Comparison of ENCODE assay signal across 8 cellular contexts in the genomic region with DNA sequence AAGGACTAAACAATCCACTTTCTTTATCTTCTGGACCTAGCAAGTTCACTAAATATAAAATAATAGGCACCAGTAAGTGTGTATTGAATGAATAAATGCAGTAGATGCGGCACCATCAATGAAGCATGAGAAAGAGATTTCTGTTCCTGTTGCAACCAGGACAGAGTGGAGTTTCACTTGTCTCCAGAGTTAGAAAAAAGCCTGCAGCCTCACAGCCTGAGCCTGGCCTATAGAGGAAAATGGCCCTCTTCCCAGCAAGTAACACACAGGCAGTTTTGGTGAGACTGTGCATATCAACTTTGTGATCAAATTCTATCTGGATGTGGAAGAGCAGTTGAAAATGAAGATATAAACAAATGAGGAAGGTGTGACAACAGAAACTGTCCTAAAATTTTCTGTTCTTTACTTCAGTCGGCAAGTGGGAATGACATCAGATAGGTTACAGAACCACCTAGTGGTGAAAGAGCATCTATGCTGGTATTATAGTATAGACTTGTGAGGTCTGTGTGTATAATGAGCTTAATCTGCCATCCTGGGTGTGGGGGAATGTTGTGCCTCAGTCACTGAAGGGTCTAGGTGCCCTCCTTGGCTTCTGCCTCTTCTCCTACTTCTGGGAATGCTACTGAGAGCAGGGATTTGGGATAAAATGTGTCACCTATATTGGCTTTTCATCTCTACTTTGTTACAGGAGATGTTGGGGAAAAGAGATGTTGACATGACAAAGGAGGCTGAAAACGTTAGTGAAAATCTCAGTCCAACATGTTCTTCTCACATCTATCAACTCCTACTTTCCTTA. TPM values are rescaled to one million over a fixed set of nuclear protein-coding genes. Genes with fewer than 3 reads are reported as not detected.
DNase-seq lines count a peak whose midpoint lies in the region; ATAC-seq and TF ChIP-seq lines count a peak whose summit lies in the region.

No MANE protein-coding gene starts in this region.

- H3K36me3 Mint-ChIP-seq in CD14-positive monocyte (no peaks in the 10 kb centered on the region), activated B cell treated with CpG ODN at 0.5 μM for 24 hours (ENCODE audit: low read depth) (no peaks in the 10 kb centered on the region)

- intact Hi-C loops in CD14-positive monocyte (cut with micrococcal nuclease) (no loop called here), activated B cell treated with CpG ODN at 0.5 μM for 24 hours (cut with micrococcal nuclease) (loop anchor here (1.0 kb wide), 3 partner anchors 50 to 1220 kb away; no protein-coding TSS in a partner anchor), left cardiac atrium (cut with DNase I) (no loop called here), spleen (cut with DNase I; ENCODE audit: low total_unique reads) (no loop called here)

- no peak overlapping the region for H3K27ac ChIP-seq in spleen

- peak; percentile 60 for TF ChIP-seq CTCF in CD14-positive monocyte (IDR thresholded peaks at IDR 0.05)
- no peak for TF ChIP-seq CTCF in activated B cell treated with CpG ODN at 0.5 μM for 24 hours (IDR thresholded peaks at IDR 0.05)
- peak in 10 of 11 experiments; percentile 15 to 67 (median 46) for TF ChIP-seq CTCF in spleen (IDR thresholded peaks at IDR 0.05 in 8 of 11, conservative IDR thresholded peaks at IDR 0.05 in 3 of 11)

- POLR2A ChIA-PET in activated B cell treated with CpG ODN at 0.5 μM for 24 hours (lab: Charles Lee): interaction anchor here (0.7 to 1.5 kb wide), 2 partner anchors 28 to 738 kb away, joined by 3 read pairs; a partner anchor contains a TSS

- CTCF ChIA-PET in activated B cell treated with CpG ODN at 0.5 μM for 24 hours (lab: Charles Lee): interaction anchor here (0.8 to 1.8 kb wide), 5 partner anchors 10 to 1220 kb away, joined by 3 to 5 read pairs (median 4); a partner anchor contains a TSS

- H3K9me3 Mint-ChIP-seq in CD14-positive monocyte: no peaks in the 10 kb centered on the region
- no peaks in the 10 kb centered on the region for H3K9me3 Mint-ChIP-seq in activated B cell treated with CpG ODN at 0.5 μM for 24 hours

- ATAC-seq in GM18858 (IDR thresholded peaks at IDR 0.05; ENCODE audit: unreplicated experiment) (peak; percentile 98), HG02938 (IDR thresholded peaks at IDR 0.05; ENCODE audit: unreplicated experiment) (peak; percentile 95), activated B cell treated with CpG ODN at 0.5 μM for 24 hours (ENCODE audit: low read depth) (peak; percentile 90), left cardiac atrium (peak; percentile 54 to 79)

- 27 to 33% (median 29%) methylated on average over 3 of the region's 3 CpGs for WGBS in spleen, 5 donors

- H3K4me1 ChIP-seq in spleen: peaks cover 0 to 13% (median 7%) of the 10 kb centered on the region in 6 donors

- H3K4me3 Mint-ChIP-seq in CD14-positive monocyte: peak overlapping the region in 1 of 2 donors; percentile 40
- no peak overlapping the region for H3K4me3 Mint-ChIP-seq in activated B cell treated with CpG ODN at 0.5 μM for 24 hours

- H3K4me1 Mint-ChIP-seq in CD14-positive monocyte: peaks cover 9% of the 10 kb centered on the region
- peaks cover 17% of the 10 kb centered on the region for H3K4me1 Mint-ChIP-seq in activated B cell treated with CpG ODN at 0.5 μM for 24 hours

- H3K9me3 ChIP-seq in spleen: no peaks in the 10 kb centered on the region

- no peak overlapping the region for H3K4me3 ChIP-seq in spleen

- no peaks in the 10 kb centered on the region for H3K27me3 ChIP-seq in spleen (replicated peaks in 1 of 7)

- no peak for TF ChIP-seq POLR2A in spleen (IDR thresholded peaks at IDR 0.05)

- H3K27ac Mint-ChIP-seq in CD14-positive monocyte: peak overlapping the region in 1 of 7 donors; percentile 81
- H3K27ac Mint-ChIP-seq in activated B cell treated with CpG ODN at 0.5 μM for 24 hours: peak overlapping the region; percentile 74

- H3K27me3 Mint-ChIP-seq in CD14-positive monocyte (ENCODE audit: low read depth in 3 of 3) (peaks cover 0 to 8% (median 0%) of the 10 kb centered on the region in 3 donors), activated B cell treated with CpG ODN at 0.5 μM for 24 hours (no peaks in the 10 kb centered on the region)

- no peak for DNase-seq in CD14-positive monocyte (ENCODE audit: low spot score)
- DNase-seq in NCI-H2029 (lab: John Stamatoyannopoulos, UW): peak; percentile 40
- DNase-seq in activated B cell treated with CpG ODN at 0.5 μM for 24 hours: no peak
- no peak for DNase-seq in left cardiac atrium
- DNase-seq in spleen: no peak
- DNase-seq in GDM1 (lab: John Stamatoyannopoulos, UW): no peak

- H3K36me3 ChIP-seq in spleen: no peaks in the 10 kb centered on the region

RNA-seq across cellular contexts. Expression of a gene that starts 28.2 kb away (rescaled TPM):
- 10 to 100 TPM; 32.4 to 41.4 TPM for polyA plus RNA-seq in CD14-positive monocyte
- 28.0 and 29.4 TPM in 2 replicates for total RNA-seq in activated B cell treated with CpG ODN at 0.5 μM for 24 hours
- total RNA-seq in left cardiac atrium: 10 to 100 TPM; 33.9 to 34.9 TPM
- total RNA-seq in spleen: 10 to 100 TPM; 25.4 to 39.5 (median 34.1) TPM
- 1 to 10 TPM; 8.2 to 9.6 (median 8.2) TPM for polyA plus RNA-seq in spleen

RNA-seq across cellular contexts. Expression of a gene that starts 28.4 kb away (rescaled TPM):
- polyA plus RNA-seq in CD14-positive monocyte (not detected), spleen (under 1 TPM; under 0.01 to 0.03 (median 0.03) TPM)
- total RNA-seq in activated B cell treated with CpG ODN at 0.5 μM for 24 hours (not detected in 2 replicates), left cardiac atrium (under 1 TPM in 1 of 2 donors, not detected in 1; 0.15 TPM), spleen (under 1 TPM; 0.09 to 0.24 (median 0.20) TPM)
